ENCODE assay signal across 23 cellular contexts in the genomic region with DNA sequence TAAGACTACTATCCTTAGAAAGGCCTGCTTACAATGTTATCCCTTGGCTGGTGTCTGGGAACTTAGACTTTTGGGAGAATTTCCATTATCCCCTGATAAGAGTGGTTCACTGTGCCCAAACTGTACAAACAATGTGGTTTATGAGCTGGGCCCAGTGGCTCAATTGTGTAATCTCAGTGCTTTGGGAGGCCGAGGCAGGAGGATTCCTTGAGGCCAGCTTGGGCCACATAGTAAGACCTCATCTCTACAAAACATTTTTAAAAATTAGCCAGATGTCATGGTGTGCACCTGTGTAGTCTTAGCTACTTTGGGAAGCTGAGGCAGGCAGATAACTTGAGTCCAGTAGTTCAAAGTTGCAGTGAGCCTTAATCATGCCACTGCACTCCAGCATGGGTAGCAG.
"Had no signal": no experiment of that assay in that cellular context is flagged by ENCODE, and none has a peak within 500 bp of the region (broad histone marks: within the 10 kb centered on the region; RNA-seq: fewer than 3 reads in every experiment).

No MANE protein-coding gene starts in this region.

- H3K4me3 ChIP-seq: body of pancreas, heart right ventricle, lower lobe of right lung, right lobe of liver, skin epidermis, tibial artery had no signal

- FAIRE-seq: endometrium, kidney, urothelium cell line had no signal

- H3K9me3 ChIP-seq: body of pancreas, lower lobe of right lung, right lobe of liver, tibial artery had no signal

- H3K9me3 Mint-ChIP-seq: activated CD4-positive, alpha-beta memory T cell treated with anti-CD3 and anti-CD28 coated beads for 36 hours; stimulated activated naive CD8-positive, alpha-beta T cell treated with anti-CD3 and anti-CD28 coated beads, Interleukin-15, amount 100 ng/mL, for 72 hours had no signal

- H3K27ac ChIP-seq: body of pancreas, heart right ventricle, lower lobe of right lung, right lobe of liver, skin epidermis, tibial artery had no signal

- H3K36me3 ChIP-seq: right lobe of liver, tibial artery had no signal

- ATAC-seq: body of pancreas; heart right ventricle; left lobe of liver; lower lobe of right lung; naive thymus-derived CD8-positive, alpha-beta T cell; stimulated activated naive CD8-positive, alpha-beta T cell treated with anti-CD3 and anti-CD28 coated beads, Interleukin-15, amount 100 ng/mL, for 72 hours had no signal

- H3K4me1 Mint-ChIP-seq: activated naive CD4-positive, alpha-beta T cell treated with anti-CD3 and anti-CD28 coated beads, Interleukin-2, amount 10 ng/mL, durations not matched to agents 7 days and 5 days had no signal

- H3K27me3 ChIP-seq: body of pancreas, heart right ventricle, right lobe of liver, tibial artery had no signal

- H3K4me3 Mint-ChIP-seq: activated CD4-positive, alpha-beta memory T cell treated with anti-CD3 and anti-CD28 coated beads for 36 hours; activated naive CD4-positive, alpha-beta T cell treated with anti-CD3 and anti-CD28 coated beads, Interleukin-2, amount 10 ng/mL, durations not matched to agents 7 days and 5 days; naive thymus-derived CD8-positive, alpha-beta T cell; stimulated activated naive CD8-positive, alpha-beta T cell treated with anti-CD3 and anti-CD28 coated beads, Interleukin-15, amount 100 ng/mL, for 72 hours had no signal

- H3K36me3 Mint-ChIP-seq: activated CD4-positive, alpha-beta memory T cell treated with anti-CD3 and anti-CD28 coated beads for 36 hours had no signal

- H3K27ac Mint-ChIP-seq: activated CD4-positive, alpha-beta memory T cell treated with anti-CD3 and anti-CD28 coated beads for 36 hours; activated naive CD4-positive, alpha-beta T cell treated with anti-CD3 and anti-CD28 coated beads, Interleukin-2, amount 10 ng/mL, durations not matched to agents 7 days and 5 days; stimulated activated naive CD8-positive, alpha-beta T cell treated with anti-CD3 and anti-CD28 coated beads, Interleukin-15, amount 100 ng/mL, for 72 hours had no signal

- DNase-seq: activated CD4-positive, alpha-beta memory T cell treated with anti-CD3 and anti-CD28 coated beads for 36 hours; activated CD4-positive, alpha-beta T cell treated with anti-CD3 and anti-CD28 coated beads for 4 hours; activated CD4-positive, CD25-positive, alpha-beta regulatory T cell; activated effector memory CD4-positive, alpha-beta T cell treated with anti-CD3 and anti-CD28 coated beads, Interleukin-2, amount 50 U/mL, for 16 hours; activated naive CD4-positive, alpha-beta T cell treated with anti-CD3 and anti-CD28 coated beads, Interleukin-2, amount 10 ng/mL, durations not matched to agents 7 days and 5 days; body of pancreas; effector CD4-positive, alpha-beta T cell; foreskin fibroblast; heart right ventricle; kidney; lower lobe of right lung; naive thymus-derived CD8-positive, alpha-beta T cell; nucleus accumbens; posterior cingulate gyrus; right lobe of liver; stimulated activated CD4-positive, alpha-beta T cell treated with anti-CD3 and anti-CD28 coated beads, Interleukin-1b, Interleukin-23, amount 100 ng/mL, for 48 hours; stimulated activated naive CD8-positive, alpha-beta T cell treated with anti-CD3 and anti-CD28 coated beads, Interleukin-15, amount 100 ng/mL, for 72 hours; T-helper 9 cell; tibial artery had no signal

- H3K27me3 Mint-ChIP-seq: activated CD4-positive, alpha-beta memory T cell treated with anti-CD3 and anti-CD28 coated beads for 36 hours; activated naive CD4-positive, alpha-beta T cell treated with anti-CD3 and anti-CD28 coated beads, Interleukin-2, amount 10 ng/mL, durations not matched to agents 7 days and 5 days; naive thymus-derived CD8-positive, alpha-beta T cell; stimulated activated naive CD8-positive, alpha-beta T cell treated with anti-CD3 and anti-CD28 coated beads, Interleukin-15, amount 100 ng/mL, for 72 hours had no signal
